2 cellular contexts compared by ENCODE assay signal in genomic region chr4:4289575-4289929, GRCh38.
TF ChIP-seq lines count a peak whose summit lies in the region.

No MANE protein-coding gene starts in this region.

TF ChIP-seq in A549, 52 proteins besides CTCF, POLR2A, EP300 and RAD21:
- TF ChIP-seq FOXS1 (CRISPR knock-in tag; IDR thresholded peaks at IDR 0.05) (no peak), KDM1A (IDR thresholded peaks at IDR 0.05; ENCODE audit: low read depth) (no peak), PHF8 (IDR thresholded peaks at IDR 0.05; ENCODE audit: borderline replicate concordance, low read depth) (no peak)
TF ChIP-seq in A549: peak in this region for 0.

TF ChIP-seq in GM12878, 131 proteins besides CTCF, POLR2A, EP300 and RAD21:
- TF ChIP-seq SIN3A (IDR thresholded peaks at IDR 0.05; ENCODE audit: low read depth, low read length) (no peak), SMARCA5 (IDR thresholded peaks at IDR 0.05) (no peak)
